ENCODE assay signal across 18 cellular contexts in genomic region chr17:75300280-75300679, GRCh38. TPM values are rescaled to one million over a fixed set of nuclear protein-coding genes. Genes with fewer than 3 reads are reported as not detected.
DNase-seq lines count a peak whose midpoint lies in the region; FAIRE-seq and TF ChIP-seq lines count a peak whose summit lies in the region.
"Had no signal": no experiment of that assay in that cellular context is flagged by ENCODE, and none has a peak within 500 bp of the region (broad histone marks: within the 10 kb centered on the region; RNA-seq: fewer than 3 reads in every experiment).

No MANE protein-coding gene starts in this region.

- no peaks in the 10 kb centered on the region for H3K79me2 ChIP-seq in OCI-LY7 (ENCODE audit: insufficient read depth, low read depth, low read length)

- H3K27me3 Mint-ChIP-seq in CD14-positive monocyte (ENCODE audit: low read depth in 3 of 3), result no peaks in the 10 kb centered on the region
- no peaks in the 10 kb centered on the region for H3K27me3 Mint-ChIP-seq in dendritic cell treated with granulocyte-macrophage colony-stimulating factor and Interleukin-4, amounts not matched to agents 40 ng/mL and 50 ng/mL, for 4 days
- H3K27me3 Mint-ChIP-seq: CD4-positive, alpha-beta memory T cell; IgD-negative memory B cell had no signal

- CTCF ChIA-PET in OCI-LY7 (lab: Charles Lee; ENCODE audit: unreplicated experiment), result no interaction called here

- H3K36me3 Mint-ChIP-seq in CD14-positive monocyte, result peaks cover 8 to 11% of the 10 kb centered on the region in 2 donors
- peaks cover 6% of the 10 kb centered on the region for H3K36me3 Mint-ChIP-seq in dendritic cell treated with granulocyte-macrophage colony-stimulating factor and Interleukin-4, amounts not matched to agents 40 ng/mL and 50 ng/mL, for 4 days (ENCODE audit: low read depth)
- H3K36me3 Mint-ChIP-seq: CD4-positive, alpha-beta memory T cell had no signal

- H3K27ac ChIP-seq in OCI-LY7 (ENCODE audit: low read depth, low read length, poor library complexity, severe bottlenecking), result peak overlapping the region; percentile 28
- H3K27ac ChIP-seq: C4-2B had no signal

- no peak overlapping the region for H3K4me3 Mint-ChIP-seq in CD14-positive monocyte
- no peak overlapping the region for H3K4me3 Mint-ChIP-seq in dendritic cell treated with granulocyte-macrophage colony-stimulating factor and Interleukin-4, amounts not matched to agents 40 ng/mL and 50 ng/mL, for 4 days
- H3K4me3 Mint-ChIP-seq: CD4-positive, alpha-beta memory T cell; H9 had no signal

- POLR2A ChIA-PET in OCI-LY7 (lab: Charles Lee), result interaction anchor here (0.6 to 5.8 kb wide), 10 partner anchors 10 to 109 kb away, joined by 3 to 108 read pairs (median 4); no protein-coding TSS in a partner anchor

- H2AFZ ChIP-seq in OCI-LY7 (ENCODE audit: low read length), result no peak overlapping the region

- no peak overlapping the region for H3K4me3 ChIP-seq in OCI-LY7 (ENCODE audit: low read depth, low read length, poor library complexity, severe bottlenecking)

- no peaks in the 10 kb centered on the region for H4K20me1 ChIP-seq in OCI-LY7 (ENCODE audit: insufficient read depth, low read length)

- peaks cover 7% of the 10 kb centered on the region; the same call in 1 of the 2 replicates for H3K36me3 ChIP-seq in OCI-LY7 (ENCODE audit: insufficient read depth, low read length)

- no peak for FAIRE-seq in GM19239 (lab: Jason Lieb, UNC)
- FAIRE-seq: A204.1, GM12892, H1 had no signal

- H3K9me3 Mint-ChIP-seq in CD14-positive monocyte, result no peaks in the 10 kb centered on the region
- no peaks in the 10 kb centered on the region for H3K9me3 Mint-ChIP-seq in dendritic cell treated with granulocyte-macrophage colony-stimulating factor and Interleukin-4, amounts not matched to agents 40 ng/mL and 50 ng/mL, for 4 days
- H3K9me3 Mint-ChIP-seq: CD4-positive, alpha-beta memory T cell; H9; IgD-negative memory B cell had no signal

- BruUV-seq in OCI-LY7 (replicated peaks; lab: Mats Ljungman, UMichigan), result no TSS peak

- TF ChIP-seq CTCF in CD14-positive monocyte (IDR thresholded peaks at IDR 0.05) (no peak), OCI-LY7 (conservative IDR thresholded peaks at IDR 0.05; ENCODE audit: low read length) (no peak)

- DNase-seq in CD14-positive monocyte (ENCODE audit: low spot score), result no peak
- no peak for DNase-seq in OCI-LY7 (ENCODE audit: low spot score)
- no peak for DNase-seq in activated T-cell treated with anti-CD3 and anti-CD28 coated beads, Interleukin-2, amount 50 U/mL, for 1 hour
- no peak for DNase-seq in GM19239 (ENCODE audit: insufficient read length, low spot score)
- DNase-seq: AML-193; CD4-positive, alpha-beta memory T cell; DMS153; DMS79; GDM1; H9; Kasumi-1; KG1 had no signal

- H3K4me1 Mint-ChIP-seq in CD14-positive monocyte, result peaks cover 55% of the 10 kb centered on the region
- peaks cover 52% of the 10 kb centered on the region for H3K4me1 Mint-ChIP-seq in dendritic cell treated with granulocyte-macrophage colony-stimulating factor and Interleukin-4, amounts not matched to agents 40 ng/mL and 50 ng/mL, for 4 days (ENCODE audit: low read depth)
- H3K4me1 Mint-ChIP-seq: H9 had no signal

- H3K27ac Mint-ChIP-seq in CD14-positive monocyte, result peak overlapping the region; percentile 90 to 100 (median 96)
- H3K27ac Mint-ChIP-seq in dendritic cell treated with granulocyte-macrophage colony-stimulating factor and Interleukin-4, amounts not matched to agents 40 ng/mL and 50 ng/mL, for 4 days, result peak overlapping the region; percentile 81
- H3K27ac Mint-ChIP-seq: H9 had no signal

- H3K9me3 ChIP-seq in OCI-LY7 (ENCODE audit: low read length), result no peaks in the 10 kb centered on the region

- no peak overlapping the region for H3K4me2 ChIP-seq in OCI-LY7 (ENCODE audit: low read length)

- H3K4me1 ChIP-seq in OCI-LY7 (ENCODE audit: insufficient read depth, low read length, poor library complexity, severe bottlenecking), result peaks cover 48% of the 10 kb centered on the region

- H3K9me2 ChIP-seq in OCI-LY7 (ENCODE audit: insufficient read depth, low read length), result no peaks in the 10 kb centered on the region

- intact Hi-C loops in CD14-positive monocyte (cut with micrococcal nuclease) (no loop called here), OCI-LY7 (cut with micrococcal nuclease; ENCODE audit: unreplicated experiment) (no loop called here)
- intact Hi-C loops in dendritic cell treated with granulocyte-macrophage colony-stimulating factor and Interleukin-4, amounts not matched to agents 40 ng/mL and 50 ng/mL, for 4 days (cut with micrococcal nuclease), result no loop called here

RNA-seq across cellular contexts. Expression of gene SLC25A19, which starts 11.0 kb away (rescaled TPM):
- polyA plus RNA-seq in CD14-positive monocyte, result 10 to 100 TPM; 14.4 to 18.8 TPM
- 113 TPM in 2 replicates for total RNA-seq in OCI-LY7 (2014; rRNA removed; shearing (Covaris generic))
- total RNA-seq in OCI-LY7 (2022), result 118 and 144 TPM in 2 replicates

RNA-seq across cellular contexts. Expression of gene MIF4GD, which starts 29.2 kb away (rescaled TPM):
- 100 to 1,000 TPM in 1 of 2 donors, 10 to 100 TPM in 1; 80.6 to 103 TPM for polyA plus RNA-seq in CD14-positive monocyte
- 69.4 and 70.9 TPM in 2 replicates for total RNA-seq in OCI-LY7 (2014; rRNA removed; shearing (Covaris generic))
- total RNA-seq in OCI-LY7 (2022), result 132 and 139 TPM in 2 replicates

RNA-seq across cellular contexts. Expression of gene MRPS7, which starts 38.6 kb away (rescaled TPM):
- polyA plus RNA-seq in CD14-positive monocyte, result 100 to 1,000 TPM; 101 to 122 TPM
- 123 and 127 TPM in 2 replicates for total RNA-seq in OCI-LY7 (2014; rRNA removed; shearing (Covaris generic))
- total RNA-seq in OCI-LY7 (2022), result 90.2 and 103 TPM in 2 replicates

RNA-seq across cellular contexts. Expression of gene GGA3, which starts 38.9 kb away (rescaled TPM):
- polyA plus RNA-seq in CD14-positive monocyte, result 10 to 100 TPM in 1 of 2 donors, 1 to 10 TPM in 1; 4.3 to 15.7 TPM
- total RNA-seq in OCI-LY7 (2014; rRNA removed; shearing (Covaris generic)), result 52.3 and 77.6 TPM in 2 replicates
- total RNA-seq in OCI-LY7 (2022), result 106 and 122 TPM in 2 replicates
